In the genomic region with DNA sequence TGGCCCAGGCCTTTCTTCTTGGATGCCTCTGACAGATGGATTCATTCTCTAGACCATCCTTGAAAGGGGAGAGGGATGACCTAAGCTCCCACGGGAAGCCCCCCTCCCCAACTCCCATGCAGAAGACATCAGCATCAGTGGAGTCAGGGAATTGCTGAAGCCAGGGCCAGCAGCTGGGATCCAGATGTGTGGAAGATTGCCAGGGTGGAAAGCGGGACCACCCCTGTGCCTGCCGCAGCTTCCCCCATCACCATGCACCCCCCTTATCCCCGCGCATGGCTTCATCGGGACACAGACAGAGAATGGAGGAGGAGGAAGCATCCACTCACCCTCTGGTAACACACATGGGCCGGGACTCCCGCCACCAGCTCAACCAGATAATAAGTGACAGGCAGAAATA, we compare ENCODE assay signal across 1 cellular context.
TF ChIP-seq lines count a peak whose summit lies in the region.

No MANE protein-coding gene starts in this region.

TF ChIP-seq in SK-N-SH, 30 proteins besides CTCF, POLR2A, EP300 and RAD21 (continued from another document):
- TF ChIP-seq, protein P1, sequence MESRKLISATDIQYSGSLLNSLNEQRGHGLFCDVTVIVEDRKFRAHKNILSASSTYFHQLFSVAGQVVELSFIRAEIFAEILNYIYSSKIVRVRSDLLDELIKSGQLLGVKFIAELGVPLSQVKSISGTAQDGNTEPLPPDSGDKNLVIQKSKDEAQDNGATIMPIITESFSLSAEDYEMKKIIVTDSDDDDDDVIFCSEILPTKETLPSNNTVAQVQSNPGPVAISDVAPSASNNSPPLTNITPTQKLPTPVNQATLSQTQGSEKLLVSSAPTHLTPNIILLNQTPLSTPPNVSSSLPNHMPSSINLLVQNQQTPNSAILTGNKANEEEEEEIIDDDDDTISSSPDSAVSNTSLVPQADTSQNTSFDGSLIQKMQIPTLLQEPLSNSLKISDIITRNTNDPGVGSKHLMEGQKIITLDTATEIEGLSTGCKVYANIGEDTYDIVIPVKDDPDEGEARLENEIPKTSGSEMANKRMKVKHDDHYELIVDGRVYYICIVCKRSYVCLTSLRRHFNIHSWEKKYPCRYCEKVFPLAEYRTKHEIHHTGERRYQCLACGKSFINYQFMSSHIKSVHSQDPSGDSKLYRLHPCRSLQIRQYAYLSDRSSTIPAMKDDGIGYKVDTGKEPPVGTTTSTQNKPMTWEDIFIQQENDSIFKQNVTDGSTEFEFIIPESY (IDR thresholded peaks at IDR 0.05; ENCODE audit: borderline replicate concordance, low read depth): no peak
- no peak for TF ChIP-seq NRF1 (IDR thresholded peaks at IDR 0.05; ENCODE audit: low read depth, low read length)
